ENCODE assay signal across 8 cellular contexts in genomic region chr1:193408782-193409293, GRCh38.
DNase-seq lines count a peak whose midpoint lies in the region; FAIRE-seq and TF ChIP-seq lines count a peak whose summit lies in the region.

No MANE protein-coding gene starts in this region.

- intact Hi-C loops in CD14-positive monocyte (cut with micrococcal nuclease) = loop anchor here in 1 of 2 donors (5.0 kb wide), 1 partner anchor 888 kb away; no protein-coding TSS in a partner anchor

- TF ChIP-seq CTCF in CD14-positive monocyte (IDR thresholded peaks at IDR 0.05) (no peak), fibroblast of the aortic adventitia (IDR thresholded peaks at IDR 0.05; ENCODE audit: insufficient read depth, low read length) (no peak), osteoblast (IDR thresholded peaks at IDR 0.05; ENCODE audit: extremely low read depth, low read depth, low read length) (no peak), GM13977 (IDR thresholded peaks at IDR 0.05; ENCODE audit: extremely low read depth, insufficient read depth, missing control alignments) (no peak)

- in situ Hi-C loops in GM13977 (cut with MboI; ENCODE audit: low pct_unique_long_range_greater_than_20kb, low sequenced_read_pairs, unreplicated experiment) = loop anchor here (25.0 kb wide), 1 partner anchor 878 kb away; no protein-coding TSS in a partner anchor

- no peaks in the 10 kb centered on the region for H3K36me3 Mint-ChIP-seq in CD14-positive monocyte

- no peaks in the 10 kb centered on the region for H3K27me3 Mint-ChIP-seq in CD14-positive monocyte (ENCODE audit: low read depth in 3 of 3)

- H2AFZ ChIP-seq in osteoblast (ENCODE audit: low read length) (peak overlapping the region; percentile 73), Karpas-422 (ENCODE audit: low read length) (no peak overlapping the region)

- FAIRE-seq in RCC 7860 (lab: Jason Lieb, UNC) = peak; percentile 11

- H3K9me3 ChIP-seq in osteoblast (ENCODE audit: low read depth, low read length) = no peaks in the 10 kb centered on the region
- H3K9me3 ChIP-seq in Karpas-422 (ENCODE audit: low read length) = no peaks in the 10 kb centered on the region

- H3K4me3 ChIP-seq in fibroblast of the aortic adventitia (ENCODE audit: low read depth, low read length) (no peak overlapping the region), osteoblast (ENCODE audit: insufficient read depth, low read length) (peak overlapping the region; percentile 42), Karpas-422 (ENCODE audit: low read length) (no peak overlapping the region)

- H3K9me3 Mint-ChIP-seq in CD14-positive monocyte = no peaks in the 10 kb centered on the region

- H3K4me1 Mint-ChIP-seq in CD14-positive monocyte = peaks cover 5% of the 10 kb centered on the region

- H3K36me3 ChIP-seq in osteoblast (ENCODE audit: insufficient read depth, low read length) = no peaks in the 10 kb centered on the region
- H3K36me3 ChIP-seq in Karpas-422 (ENCODE audit: insufficient read depth, low read length) = no peaks in the 10 kb centered on the region

- no peaks in the 10 kb centered on the region for H3K9me2 ChIP-seq in Karpas-422 (replicated peaks; ENCODE audit: insufficient read depth, low read length)

- H3K27ac ChIP-seq in osteoblast (ENCODE audit: low read depth, low read length) (peak overlapping the region; percentile 26), Karpas-422 (ENCODE audit: low read length) (no peak overlapping the region)

- H3K4me1 ChIP-seq in osteoblast (ENCODE audit: insufficient read depth, low read length) (peaks cover 8% of the 10 kb centered on the region), Karpas-422 (ENCODE audit: low read length) (no peaks in the 10 kb centered on the region)

- H3K27me3 ChIP-seq in osteoblast (ENCODE audit: insufficient read depth, low read length) = no peaks in the 10 kb centered on the region
- no peaks in the 10 kb centered on the region for H3K27me3 ChIP-seq in Karpas-422 (ENCODE audit: low read length)

- no peaks in the 10 kb centered on the region for H3K79me2 ChIP-seq in osteoblast (ENCODE audit: insufficient read depth, low read length)
- no peaks in the 10 kb centered on the region for H3K79me2 ChIP-seq in Karpas-422 (ENCODE audit: low read length)

- H3K27ac Mint-ChIP-seq in CD14-positive monocyte = peak overlapping the region in 2 of 7 donors; percentile 36 to 58

- H4K20me1 ChIP-seq in osteoblast (ENCODE audit: insufficient read depth, low read length) (no peaks in the 10 kb centered on the region), Karpas-422 (ENCODE audit: insufficient read depth, low read depth, low read length) (no peaks in the 10 kb centered on the region)

- DNase-seq in CD14-positive monocyte (ENCODE audit: low spot score) (no peak), RCC 7860 (ENCODE audit: low spot score) (peak; percentile 75), fibroblast of the aortic adventitia (ENCODE audit: low read depth) (peak; percentile 94), osteoblast (ENCODE audit: insufficient read length, low spot score, missing footprints) (peak; percentile 23), NCI-H2196 (lab: John Stamatoyannopoulos, UW; ENCODE audit: unreplicated experiment) (no peak), NCI-H774 (lab: John Stamatoyannopoulos, UW) (no peak), Karpas-422 (no peak), GM13977 (ENCODE audit: low spot score) (no peak)

- H3K4me3 Mint-ChIP-seq in CD14-positive monocyte = peak overlapping the region; percentile 35 to 39

- peak overlapping the region; percentile 70 for H3K4me2 ChIP-seq in osteoblast (ENCODE audit: insufficient read depth, low read length)
- no peak overlapping the region for H3K4me2 ChIP-seq in Karpas-422 (ENCODE audit: low read depth, low read length, poor library complexity, severe bottlenecking)

- H3K9ac ChIP-seq in Karpas-422 (ENCODE audit: low read length) = no peak overlapping the region

Comparison
In these comparisons a context has a peak if more than half of its experiments do, and no peak if none do; other contexts are left out.
1. DNase-seq: peak in RCC 7860 (single experiment), fibroblast of the aortic adventitia (single experiment) and osteoblast (single experiment); none in CD14-positive monocyte (single experiment), NCI-H2196 (single experiment), NCI-H774 (single experiment), Karpas-422 (single experiment) and GM13977 (single experiment).